In genomic region chr11:134365011-134365925, GRCh38 we compare ENCODE assay signal across 13 cellular contexts. TPM values are rescaled to one million over a fixed set of nuclear protein-coding genes. Genes with fewer than 3 reads are reported as not detected.
"Had no signal": no experiment of that assay in that cellular context is flagged by ENCODE, and none has a peak within 500 bp of the region (broad histone marks: within the 10 kb centered on the region; RNA-seq: fewer than 3 reads in every experiment).

No MANE protein-coding gene starts in this region.

- H3K27me3 ChIP-seq: brain microvascular endothelial cell, ovary had no signal

- H3K9me3 ChIP-seq: ovary had no signal

- DNase-seq: activated naive CD4-positive, alpha-beta T cell treated with anti-CD3 and anti-CD28 coated beads, Interleukin-2, amount 10 ng/mL, durations not matched to agents 7 days and 5 days; amniotic stem cell; brain microvascular endothelial cell; endodermal cell; erythroblast; nephron progenitor cell; trophoblast cell had no signal

- H3K36me3 ChIP-seq: brain microvascular endothelial cell, ovary had no signal

- H3K4me3 ChIP-seq: ovary had no signal

- H3K36me3 Mint-ChIP-seq: activated naive CD4-positive, alpha-beta T cell treated with anti-CD3 and anti-CD28 coated beads, Interleukin-2, amount 10 ng/mL, durations not matched to agents 7 days and 5 days; stimulated activated effector memory CD8-positive, alpha-beta T cell treated with anti-CD3 and anti-CD28 coated beads, Interleukin-12 subunit alpha, Interleukin-12 subunit beta, amount 100 ng/mL, for 72 hours had no signal

- H3K4me1 Mint-ChIP-seq: endodermal cell had no signal

- H3K4me3 Mint-ChIP-seq: activated naive CD4-positive, alpha-beta T cell treated with anti-CD3 and anti-CD28 coated beads, Interleukin-2, amount 10 ng/mL, durations not matched to agents 7 days and 5 days; dendritic cell treated with granulocyte-macrophage colony-stimulating factor and Interleukin-4, amounts not matched to agents 40 ng/mL and 50 ng/mL, for 4 days; endodermal cell; nephron progenitor cell; stimulated activated effector memory CD8-positive, alpha-beta T cell treated with anti-CD3 and anti-CD28 coated beads, Interleukin-12 subunit alpha, Interleukin-12 subunit beta, amount 100 ng/mL, for 72 hours had no signal

- H3K27ac Mint-ChIP-seq: activated naive CD4-positive, alpha-beta T cell treated with anti-CD3 and anti-CD28 coated beads, Interleukin-2, amount 10 ng/mL, durations not matched to agents 7 days and 5 days; activated T-helper 2 cell treated with anti-CD3 and anti-CD28 coated beads, Interferon-gamma antibody, Interleukin-2, Interleukin-4, amounts not matched to agents 10 μg/mL and 5 μg/mL and 100 μg/mL, durations not matched to agents 14 hours and 24 hours and 36 hours; dendritic cell treated with granulocyte-macrophage colony-stimulating factor and Interleukin-4, amounts not matched to agents 40 ng/mL and 50 ng/mL, for 4 days; endodermal cell; nephron progenitor cell; stimulated activated effector memory CD8-positive, alpha-beta T cell treated with anti-CD3 and anti-CD28 coated beads, Interleukin-12 subunit alpha, Interleukin-12 subunit beta, amount 100 ng/mL, for 72 hours had no signal

- H3K27ac ChIP-seq: brain microvascular endothelial cell, ovary had no signal

- ATAC-seq: activated CD4-positive, CD25-positive, alpha-beta regulatory T cell treated with anti-CD3 and anti-CD28 coated beads, Interleukin-2, amount 50 U/mL, for 24 hours; stimulated activated effector memory CD8-positive, alpha-beta T cell treated with anti-CD3 and anti-CD28 coated beads, Interleukin-12 subunit alpha, Interleukin-12 subunit beta, amount 100 ng/mL, for 72 hours had no signal

- H3K9me3 Mint-ChIP-seq: activated naive CD4-positive, alpha-beta T cell treated with anti-CD3 and anti-CD28 coated beads, Interleukin-2, amount 10 ng/mL, durations not matched to agents 7 days and 5 days; activated T-helper 2 cell treated with anti-CD3 and anti-CD28 coated beads, Interferon-gamma antibody, Interleukin-2, Interleukin-4, amounts not matched to agents 10 μg/mL and 5 μg/mL and 100 μg/mL, durations not matched to agents 14 hours and 24 hours and 36 hours; dendritic cell treated with granulocyte-macrophage colony-stimulating factor and Interleukin-4, amounts not matched to agents 40 ng/mL and 50 ng/mL, for 4 days; endodermal cell; nephron progenitor cell; stimulated activated effector memory CD8-positive, alpha-beta T cell treated with anti-CD3 and anti-CD28 coated beads, Interleukin-12 subunit alpha, Interleukin-12 subunit beta, amount 100 ng/mL, for 72 hours had no signal

RNA-seq across cellular contexts. Expression of gene B3GAT1, which starts 46.8 kb away (rescaled TPM):
- total RNA-seq: lung microvascular endothelial cell had no signal
